ENCODE assay signal across 7 cellular contexts in genomic region chr7:75179118-75179517, GRCh38.
DNase-seq lines count a peak whose midpoint lies in the region; ATAC-seq and TF ChIP-seq lines count a peak whose summit lies in the region.
"Not testable (repeated sequence)": the region's sequence is repeated elsewhere in the genome, so short reads cannot be mapped to it uniquely, and the experiment has no call there.

No MANE protein-coding gene starts in this region.

- CTCF ChIA-PET in PC-3 (lab: Charles Lee): not testable (repeated sequence)

- intact Hi-C loops in PC-3 (cut with micrococcal nuclease); left lung (cut with DNase I); sciatic nerve (cut with DNase I): not testable (repeated sequence)

- not testable (repeated sequence) for DNase-seq in PC-3; left lung; sciatic nerve (ENCODE audit: low spot score)

- H3F3A ChIP-seq in PC-3 (ENCODE audit: low read length, unreplicated experiment): not testable (repeated sequence)

- not testable (repeated sequence) for H3K36me3 ChIP-seq in PC-3 (ENCODE audit: low read depth, low read length); left lung

- H3K4me1 ChIP-seq in PC-3 (ENCODE audit: insufficient read depth, low read length); left lung: not testable (repeated sequence)

- H4K20me1 ChIP-seq in PC-3 (ENCODE audit: low read length): not testable (repeated sequence)

- not testable (repeated sequence) for H3K9me3 ChIP-seq in PC-3 (ENCODE audit: low read length); left lung

- not testable (repeated sequence) for H3K4me3 ChIP-seq in PC-3 (ENCODE audit: low read length); left lung

- not testable (repeated sequence) for TF ChIP-seq CTCF in PC-3 (conservative IDR thresholded peaks at IDR 0.05; ENCODE audit: low read depth, low read length); left lung (IDR thresholded peaks at IDR 0.05)

- not testable (repeated sequence) for H3K79me2 ChIP-seq in PC-3 (ENCODE audit: low read length)

- H3K27ac ChIP-seq in PC-3 (ENCODE audit: low read length); left lung: not testable (repeated sequence)

- not testable (repeated sequence) for H3K27me3 ChIP-seq in PC-3 (ENCODE audit: low read length); left lung

- ATAC-seq in GM19023 (IDR thresholded peaks at IDR 0.05; ENCODE audit: unreplicated experiment) (peak; percentile 31), GM21786 (IDR thresholded peaks at IDR 0.05; ENCODE audit: unreplicated experiment) (peak; percentile 45), HG02798 (IDR thresholded peaks at IDR 0.05; ENCODE audit: poor library complexity, unreplicated experiment) (peak; percentile 42), PC-3 (peak; percentile 40; the same call in 1 of the 2 replicates), esophagus mucosa (peak; percentile 50), left lung (peak; percentile 44), sciatic nerve (peak; percentile 50)

- POLR2A ChIA-PET in PC-3 (lab: Charles Lee; ENCODE audit: unreplicated experiment): not testable (repeated sequence)

- not testable (repeated sequence) for H3K9me2 ChIP-seq in PC-3 (replicated peaks; ENCODE audit: low read length)

- not testable (repeated sequence) for H3K4me2 ChIP-seq in PC-3 (ENCODE audit: low read length)

- not testable (repeated sequence) for H2AFZ ChIP-seq in PC-3 (ENCODE audit: low read length)

- H3K9ac ChIP-seq in PC-3 (ENCODE audit: low read length): not testable (repeated sequence)

- BruUV-seq in PC-3 (replicated peaks; lab: Mats Ljungman, UMichigan): not testable (repeated sequence)
